In the genomic region with DNA sequence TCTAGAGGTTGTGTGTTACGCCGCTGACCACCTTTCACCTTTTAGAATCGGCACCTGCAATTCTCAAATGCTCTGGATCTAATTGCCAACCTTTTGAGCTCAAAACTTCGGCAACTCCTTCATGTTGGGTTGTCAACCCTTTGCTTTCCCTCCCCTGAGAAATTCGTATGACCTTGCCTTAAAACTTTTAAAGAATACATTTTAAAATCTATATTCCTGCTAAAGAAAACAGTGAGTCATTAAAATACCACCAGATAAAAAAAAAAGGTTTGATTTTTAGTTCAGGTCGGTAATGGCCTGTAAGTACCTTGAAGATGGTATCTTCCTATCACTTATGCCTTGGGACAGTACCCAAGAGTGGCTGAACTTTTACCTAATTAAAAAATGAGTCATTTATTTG, we compare ENCODE assay signal across 8 cellular contexts. TPM values are rescaled to one million over a fixed set of nuclear protein-coding genes. Genes with fewer than 3 reads are reported as not detected.
DNase-seq lines count a peak whose midpoint lies in the region; ATAC-seq and TF ChIP-seq lines count a peak whose summit lies in the region.
"Not testable (repeated sequence)": the region's sequence is repeated elsewhere in the genome, so short reads cannot be mapped to it uniquely, and the experiment has no call there.

No MANE protein-coding gene starts in this region.

- H3K4me3 ChIP-seq in ACC112 (ENCODE audit: low read depth, low read length): peak overlapping the region; percentile 77
- 0 out of 4 replicates have a peak overlapping the region, but pooled peaks of 1 of the 2 experiments have one; percentile 72 for H3K4me3 ChIP-seq in HCT116 (replicated peaks in 1 of 2; ENCODE audit: low read depth in 1 of 2, low read length in 2 of 2)
- H3K4me3 ChIP-seq in SK-N-MC: peak overlapping the region; percentile 89
- peak overlapping the region; percentile 29; the same call in 1 of the 2 replicates for H3K4me3 ChIP-seq in iPS DF 6.9 (ENCODE audit: low read length)
- peak overlapping the region; percentile 38 to 89 for H3K4me3 ChIP-seq in mucosa of rectum (ENCODE audit: low read length in 2 of 2)
- H3K4me3 ChIP-seq in spleen: peak overlapping the region; percentile 51 to 76 (median 62)

- no CpG with 5 or more reads among the region's 6 CpGs for WGBS in iPS DF 6.9 (ENCODE audit: insufficient coverage, insufficient read length)
- WGBS in spleen, 5 donors: 59 to 80% (median 72%) methylated on average over 6 of the region's 6 CpGs

- H3K4me3 Mint-ChIP-seq in activated naive CD4-positive, alpha-beta T cell treated with anti-CD3 and anti-CD28 coated beads, Interleukin-2, amount 50 U/mL, for 24 hours: peak overlapping the region; percentile 11
- H3K4me3 Mint-ChIP-seq in dendritic cell treated with granulocyte-macrophage colony-stimulating factor and Interleukin-4, amounts not matched to agents 40 ng/mL and 50 ng/mL, for 4 days: peak overlapping the region; percentile 85

- H3K27ac Mint-ChIP-seq in activated naive CD4-positive, alpha-beta T cell treated with anti-CD3 and anti-CD28 coated beads, Interleukin-2, amount 50 U/mL, for 24 hours: not testable (repeated sequence)
- H3K27ac Mint-ChIP-seq in dendritic cell treated with granulocyte-macrophage colony-stimulating factor and Interleukin-4, amounts not matched to agents 40 ng/mL and 50 ng/mL, for 4 days: peak overlapping the region; percentile 99

- DNase-seq in HCT116 (ENCODE audit: low read depth, low spot score); SK-N-MC (ENCODE audit: low read depth, low spot score); iPS DF 6.9 (ENCODE audit: low read depth, low spot score); spleen: not testable (repeated sequence)

- H3K27me3 Mint-ChIP-seq in activated naive CD4-positive, alpha-beta T cell treated with anti-CD3 and anti-CD28 coated beads, Interleukin-2, amount 50 U/mL, for 24 hours; dendritic cell treated with granulocyte-macrophage colony-stimulating factor and Interleukin-4, amounts not matched to agents 40 ng/mL and 50 ng/mL, for 4 days: not testable (repeated sequence)

- intact Hi-C loops in HCT116 (cut with micrococcal nuclease); spleen (cut with DNase I; ENCODE audit: low total_unique reads): not testable (repeated sequence)
- intact Hi-C loops in dendritic cell treated with granulocyte-macrophage colony-stimulating factor and Interleukin-4, amounts not matched to agents 40 ng/mL and 50 ng/mL, for 4 days (cut with micrococcal nuclease): loop anchor here (2.0 to 5.0 kb wide), 2 partner anchors 28 to 66 kb away; no protein-coding TSS in a partner anchor

- not testable (repeated sequence) for H3K9me3 Mint-ChIP-seq in activated naive CD4-positive, alpha-beta T cell treated with anti-CD3 and anti-CD28 coated beads, Interleukin-2, amount 50 U/mL, for 24 hours; dendritic cell treated with granulocyte-macrophage colony-stimulating factor and Interleukin-4, amounts not matched to agents 40 ng/mL and 50 ng/mL, for 4 days

- POLR2A ChIA-PET in HCT116 (lab: Charles Lee): interaction anchor here (1.5 kb wide), 1 partner anchor 10 kb away, joined by 3 read pairs; no protein-coding TSS in a partner anchor

- not testable (repeated sequence) for H3K9me3 ChIP-seq in HCT116 (ENCODE audit: control insufficient read depth in 1 of 2, insufficient read depth in 1 of 2, low read depth in 1 of 2, low read length in 2 of 2); SK-N-MC (ENCODE audit: low read depth, low read length); iPS DF 6.9 (ENCODE audit: control insufficient read depth, insufficient read depth, low read length); mucosa of rectum (ENCODE audit: control insufficient read depth in 2 of 2, low read length in 2 of 2); spleen

- not testable (repeated sequence) for TF ChIP-seq RAD21 in HCT116 (IDR thresholded peaks at IDR 0.05; ENCODE audit: low read depth)

- H2AFZ ChIP-seq in ACC112 (ENCODE audit: low read length, unreplicated experiment); HCT116 (ENCODE audit: low read depth, low read length, poor library complexity, severe bottlenecking): not testable (repeated sequence)

- not testable (repeated sequence) for H3K27ac ChIP-seq in ACC112 (ENCODE audit: low read depth, low read length); HCT116 (ENCODE audit: low read depth, low read length); SK-N-MC; iPS DF 6.9 (ENCODE audit: low read length); mucosa of rectum (ENCODE audit: low read depth in 2 of 2, low read length in 2 of 2)
- peak overlapping the region in 6 of 8 donors; percentile 45 to 97 (median 94) for H3K27ac ChIP-seq in spleen

- H4K20me1 ChIP-seq in HCT116 (ENCODE audit: insufficient read depth): not testable (repeated sequence)

- peaks cover 22% of the 10 kb centered on the region for H3K4me1 Mint-ChIP-seq in activated naive CD4-positive, alpha-beta T cell treated with anti-CD3 and anti-CD28 coated beads, Interleukin-2, amount 50 U/mL, for 24 hours
- peaks cover 66% of the 10 kb centered on the region for H3K4me1 Mint-ChIP-seq in dendritic cell treated with granulocyte-macrophage colony-stimulating factor and Interleukin-4, amounts not matched to agents 40 ng/mL and 50 ng/mL, for 4 days (ENCODE audit: low read depth)

- not testable (repeated sequence) for BruUV-seq in HCT116 (replicated peaks; lab: Mats Ljungman, UMichigan)

- peak overlapping the region; percentile 90; the same call in 1 of the 2 replicates for H3K4me2 ChIP-seq in HCT116 (ENCODE audit: low read length)

- H3K4me1 ChIP-seq in ACC112 (ENCODE audit: control insufficient read depth, insufficient read depth, low read length, unreplicated experiment) (peaks cover 13% of the 10 kb centered on the region), HCT116 (ENCODE audit: control insufficient read depth in 1 of 2, insufficient read depth in 2 of 2, low read length in 2 of 2) (peaks cover 22 to 29% of the 10 kb centered on the region in 2 experiments), mucosa of rectum (ENCODE audit: control insufficient read depth in 2 of 2, insufficient read depth in 2 of 2, low read length in 2 of 2) (peaks cover 11 to 20% of the 10 kb centered on the region in 2 donors), spleen (peaks cover 0 to 94% (median 41%) of the 10 kb centered on the region in 6 donors)
- not testable (repeated sequence) for H3K4me1 ChIP-seq in iPS DF 6.9 (ENCODE audit: control insufficient read depth, insufficient read depth, low read length)

- H3K36me3 ChIP-seq in ACC112 (ENCODE audit: insufficient read depth, low read length); HCT116 (ENCODE audit: control insufficient read depth in 1 of 2, insufficient read depth in 2 of 2, low read length in 2 of 2); SK-N-MC (ENCODE audit: insufficient read depth, low read length); iPS DF 6.9 (ENCODE audit: control insufficient read depth, insufficient read depth, low read length); mucosa of rectum (ENCODE audit: control insufficient read depth in 2 of 2, insufficient read depth in 2 of 2, low read length in 2 of 2): not testable (repeated sequence)
- peaks cover 0 to 22% (median 0%) of the 10 kb centered on the region in 6 donors for H3K36me3 ChIP-seq in spleen

- CTCF ChIA-PET in HCT116 (lab: Charles Lee): not testable (repeated sequence)

- RAD21 ChIA-PET in HCT116 (lab: Charles Lee; ENCODE audit: low non-redundant PET in 1 of 2, low total read pairs in 2 of 2, uncharacterized antibody in 2 of 2, unreplicated experiment in 2 of 2): not testable (repeated sequence)

- not testable (repeated sequence) for H3K9ac ChIP-seq in HCT116 (ENCODE audit: low read length)
- H3K9ac ChIP-seq in SK-N-MC (ENCODE audit: insufficient read length) (peak overlapping the region; percentile 54), mucosa of rectum (ENCODE audit: low read depth in 1 of 2, low read length in 2 of 2) (peak overlapping the region; percentile 20 to 26)

- H3K27me3 ChIP-seq in ACC112 (ENCODE audit: insufficient read depth, low read length); HCT116 (ENCODE audit: insufficient read depth, low read length); iPS DF 6.9 (ENCODE audit: control insufficient read depth, insufficient read depth, low read length); mucosa of rectum (ENCODE audit: control insufficient read depth in 2 of 2, insufficient read depth in 2 of 2, low read length in 2 of 2): not testable (repeated sequence)
- H3K27me3 ChIP-seq in spleen (replicated peaks in 1 of 7): peaks cover 0 to 12% (median 0%) of the 10 kb centered on the region in 7 donors

- not testable (repeated sequence) for TF ChIP-seq POLR2A in HCT116 (IDR thresholded peaks at IDR 0.05; ENCODE audit: borderline replicate concordance, extremely low read depth, insufficient read depth, insufficient read length); spleen (IDR thresholded peaks at IDR 0.05)

- not testable (repeated sequence) for H3K36me3 Mint-ChIP-seq in activated naive CD4-positive, alpha-beta T cell treated with anti-CD3 and anti-CD28 coated beads, Interleukin-2, amount 50 U/mL, for 24 hours
- H3K36me3 Mint-ChIP-seq in dendritic cell treated with granulocyte-macrophage colony-stimulating factor and Interleukin-4, amounts not matched to agents 40 ng/mL and 50 ng/mL, for 4 days (ENCODE audit: low read depth): peaks cover 74% of the 10 kb centered on the region

- not testable (repeated sequence) for TF ChIP-seq CTCF in HCT116 (IDR thresholded peaks at IDR 0.05 in 2 of 3, conservative IDR thresholded peaks at IDR 0.05 in 1 of 3; ENCODE audit: borderline replicate concordance in 1 of 3, insufficient read depth in 1 of 3, low read depth in 2 of 3, low read length in 2 of 3); spleen (IDR thresholded peaks at IDR 0.05 in 8 of 11, conservative IDR thresholded peaks at IDR 0.05 in 3 of 11)

- not testable (repeated sequence) for H3K79me2 ChIP-seq in ACC112 (ENCODE audit: control insufficient read depth, insufficient read depth, low read length, unreplicated experiment); HCT116 (ENCODE audit: insufficient read depth, low read length)

- H3K9me2 ChIP-seq in HCT116 (ENCODE audit: insufficient read depth): not testable (repeated sequence)

- ATAC-seq in HCT116: not testable (repeated sequence)

RNA-seq across cellular contexts. Expression of gene RBM47, which starts 1.3 kb away (rescaled TPM):
- total RNA-seq in HCT116 (2021; ENCODE audit: unreplicated experiment) (22.2 TPM), spleen (100 to 1,000 TPM in 1 of 7 donors, 10 to 100 TPM in 6; 62.6 to 164 (median 91.6) TPM)
- 10.4 and 14.2 TPM in 2 replicates for polyA plus RNA-seq in HCT116 (2012)
- 10 to 100 TPM in 1 of 3 donors, 1 to 10 TPM in 2; 6.0 to 12.8 (median 7.4) TPM for polyA plus RNA-seq in spleen
